Comparison of ENCODE assay signal across 18 cellular contexts in the genomic region with DNA sequence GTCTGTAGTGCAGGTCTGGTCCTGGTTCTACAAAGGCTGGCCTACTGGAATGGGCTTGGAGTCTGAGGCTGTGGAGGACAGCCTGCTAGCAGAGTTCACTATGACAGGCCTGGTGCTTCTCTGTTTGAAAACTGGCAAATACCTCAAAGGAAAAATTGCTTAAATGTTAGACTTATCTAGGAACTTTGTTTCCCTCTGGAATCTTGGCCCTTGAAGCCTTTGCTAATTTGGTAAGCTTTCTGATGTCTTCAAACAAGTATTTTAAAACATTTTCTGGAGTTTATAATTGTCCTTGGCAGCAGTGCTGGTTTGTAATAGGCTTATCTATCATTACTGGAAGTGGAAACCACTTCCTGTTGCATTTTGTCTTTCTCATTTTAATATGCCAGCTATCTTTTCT.
DNase-seq lines count a peak whose midpoint lies in the region; ATAC-seq and TF ChIP-seq lines count a peak whose summit lies in the region.
"Had no signal": no experiment of that assay in that cellular context is flagged by ENCODE, and none has a peak within 500 bp of the region (broad histone marks: within the 10 kb centered on the region; RNA-seq: fewer than 3 reads in every experiment).

No MANE protein-coding gene starts in this region.

- no peaks in the 10 kb centered on the region for H3K36me3 ChIP-seq in suprapubic skin
- H3K36me3 ChIP-seq: gastroesophageal sphincter, transverse colon, WERI-Rb-1 had no signal

- no peaks in the 10 kb centered on the region for H3K27me3 ChIP-seq in suprapubic skin
- H3K27me3 ChIP-seq: gastroesophageal sphincter, transverse colon had no signal

- H3K27ac ChIP-seq in suprapubic skin = no peak overlapping the region
- H3K27ac ChIP-seq: gastroesophageal sphincter, transverse colon, WERI-Rb-1 had no signal

- no peak for TF ChIP-seq POLR2A in suprapubic skin (IDR thresholded peaks at IDR 0.05)

- in situ Hi-C loops in KBM-7 (cut with MboI; ENCODE audit: low pct_unique_long_range_greater_than_20kb, low sequenced_read_pairs) (no loop called here), astrocyte of the cerebellum (cut with HindIII; ENCODE audit: low sequenced_read_pairs) (no loop called here)

- no peak for TF ChIP-seq EP300 in suprapubic skin (IDR thresholded peaks at IDR 0.05)

- H3K4me3 ChIP-seq in astrocyte of the cerebellum (ENCODE audit: low read depth, low read length) (no peak overlapping the region), suprapubic skin (no peak overlapping the region)
- H3K4me3 ChIP-seq: gastroesophageal sphincter, transverse colon had no signal

- no peak for ATAC-seq in GM18517 (IDR thresholded peaks at IDR 0.05; ENCODE audit: unreplicated experiment)
- ATAC-seq: activated T-helper 17 cell treated with anti-CD3 and anti-CD28 coated beads, Interleukin-2, amount 50 U/mL, for 72 hours; gastroesophageal sphincter; stimulated activated naive B cell treated with anti-CD40 and anti-IgM and Interleukin-4, amounts not matched to agents 10 μg/mL and 1 μg/mL and 100 μg/mL, for 72 hours had no signal

- no peak for TF ChIP-seq CTCF in astrocyte of the cerebellum (IDR thresholded peaks at IDR 0.05; ENCODE audit: low read depth, low read length, missing control alignments)
- TF ChIP-seq CTCF in suprapubic skin (IDR thresholded peaks at IDR 0.05) = no peak

- DNase-seq in AG20443 (ENCODE audit: low spot score) (peak; percentile 19), KBM-7 (peak; percentile 7), astrocyte of the cerebellum (ENCODE audit: low read depth) (peak; percentile 13), mucosa of gallbladder (ENCODE audit: low spot score) (peak; percentile 25), suprapubic skin (ENCODE audit: low spot score in 2 of 2) (no peak), NCI-H1105 treated with DMSO at 0.1 percent for 48 hours (lab: John Stamatoyannopoulos, UW) (no peak), 8988T (no peak)
- DNase-seq: amygdala; DMS53; NCI-H1092 treated with DMSO at 0.1 percent for 48 hours; stimulated activated CD4-positive, alpha-beta T cell treated with anti-CD3 and anti-CD28 coated beads, Interleukin-12 subunit alpha, Interleukin-12 subunit beta, amount 100 ng/mL, for 4 hours; stimulated activated naive B cell treated with anti-CD40 and anti-IgM and Interleukin-4, amounts not matched to agents 10 μg/mL and 1 μg/mL and 100 μg/mL, for 72 hours; SW 1271; transverse colon; WERI-Rb-1 had no signal

- no peaks in the 10 kb centered on the region for H3K9me3 ChIP-seq in suprapubic skin
- H3K9me3 ChIP-seq: transverse colon had no signal

- no peaks in the 10 kb centered on the region for H3K4me1 ChIP-seq in suprapubic skin

Comparison
In these comparisons a context has a peak if more than half of its experiments do, and no peak if none do; other contexts are left out.
1. DNase-seq: peak in AG20443 (single experiment), KBM-7 (single experiment), astrocyte of the cerebellum (single experiment) and mucosa of gallbladder (single experiment); none in suprapubic skin (0 of 2), NCI-H1105 treated with DMSO at 0.1 percent for 48 hours (single experiment) and 8988T (single experiment).